14 cellular contexts compared by ENCODE assay signal in genomic region chr10:102799691-102800435, GRCh38. TPM values are rescaled to one million over a fixed set of nuclear protein-coding genes. Genes with fewer than 3 reads are reported as not detected.
A peak's percentile ranks its signal among the peaks of the same experiment; 100 is the strongest.
DNase-seq lines count a peak whose midpoint lies in the region; ATAC-seq and TF ChIP-seq lines count a peak whose summit lies in the region.
"Had no signal": no experiment of that assay in that cellular context is flagged by ENCODE, and none has a peak within 500 bp of the region (broad histone marks: within the 10 kb centered on the region; RNA-seq: fewer than 3 reads in every experiment).

No MANE protein-coding gene starts in this region.

- H3K36me3 Mint-ChIP-seq in stimulated activated naive B cell treated with anti-CD40 and anti-IgM and Interleukin-4, amounts not matched to agents 10 μg/mL and 1 μg/mL and 100 μg/mL, for 72 hours = peaks cover 34 to 43% of the 10 kb centered on the region in 2 donors

- no peak for TF ChIP-seq CTCF in RWPE1 (conservative IDR thresholded peaks at IDR 0.05; ENCODE audit: low read depth)
- no peak for TF ChIP-seq CTCF in coronary artery (IDR thresholded peaks at IDR 0.05)
- no peak for TF ChIP-seq CTCF in PC-9 (conservative IDR thresholded peaks at IDR 0.05)

- H3K4me3 Mint-ChIP-seq in stimulated activated naive B cell treated with anti-CD40 and anti-IgM and Interleukin-4, amounts not matched to agents 10 μg/mL and 1 μg/mL and 100 μg/mL, for 72 hours = no peak overlapping the region

- peaks cover 0 to 1% of the 10 kb centered on the region in 2 donors for H3K9me3 Mint-ChIP-seq in stimulated activated naive B cell treated with anti-CD40 and anti-IgM and Interleukin-4, amounts not matched to agents 10 μg/mL and 1 μg/mL and 100 μg/mL, for 72 hours

- H3K4me2 ChIP-seq in PC-9 = no peak overlapping the region

- DNase-seq in RWPE1 (ENCODE audit: low spot score) (no peak), coronary artery (ENCODE audit: low spot score) (no peak), lung microvascular endothelial cell (ENCODE audit: low read depth in 2 of 2) (peak; percentile 45 to 58), PC-9 (no peak), GM19240 (ENCODE audit: insufficient read length, low spot score) (no peak), T-helper 1 cell (no peak)
- DNase-seq in stimulated activated naive B cell treated with anti-CD40 and anti-IgM and Interleukin-4, amounts not matched to agents 10 μg/mL and 1 μg/mL and 100 μg/mL, for 72 hours = no peak
- DNase-seq: central memory CD4-positive, alpha-beta T cell; foreskin keratinocyte; NCI-H1417; stimulated activated CD4-positive, alpha-beta T cell treated with anti-CD3 and anti-CD28 coated beads, Interleukin-15, amount 100 ng/mL, for 24 hours; stimulated activated naive CD4-positive, alpha-beta T cell had no signal

- ATAC-seq in stimulated activated naive B cell treated with anti-CD40 and anti-IgM and Interleukin-4, amounts not matched to agents 10 μg/mL and 1 μg/mL and 100 μg/mL, for 72 hours (replicated peaks) = no peak
- ATAC-seq in GM21367 (IDR thresholded peaks at IDR 0.05; ENCODE audit: unreplicated experiment) = no peak
- ATAC-seq: foreskin keratinocyte had no signal

- no peaks in the 10 kb centered on the region for H3K4me1 ChIP-seq in PC-9 (replicated peaks; ENCODE audit: insufficient read depth)

- BruUV-seq in PC-9 (replicated peaks; lab: Mats Ljungman, UMichigan) = no TSS peak

- no peaks in the 10 kb centered on the region for H3K79me2 ChIP-seq in PC-9 (ENCODE audit: low read depth)

- no peaks in the 10 kb centered on the region for H3K27me3 Mint-ChIP-seq in stimulated activated naive B cell treated with anti-CD40 and anti-IgM and Interleukin-4, amounts not matched to agents 10 μg/mL and 1 μg/mL and 100 μg/mL, for 72 hours

- H3K36me3 ChIP-seq in PC-9 (ENCODE audit: low read depth) = no peaks in the 10 kb centered on the region

- H3K9me3 ChIP-seq in PC-9 (ENCODE audit: insufficient read depth, low read depth) = no peaks in the 10 kb centered on the region

- H3K4me3 ChIP-seq in coronary artery (no peak overlapping the region), PC-9 (no peak overlapping the region)

- H3K27me3 ChIP-seq in PC-9 (ENCODE audit: insufficient read depth, low read depth) = no peaks in the 10 kb centered on the region
- H3K27me3 ChIP-seq: foreskin keratinocyte had no signal

- no peak overlapping the region for H2AFZ ChIP-seq in PC-9

- no peaks in the 10 kb centered on the region for H3F3A ChIP-seq in PC-9 (ENCODE audit: insufficient read depth, low read depth)

- no peaks in the 10 kb centered on the region for H4K20me1 ChIP-seq in PC-9 (ENCODE audit: insufficient read depth)

- no peaks in the 10 kb centered on the region for H3K9me2 ChIP-seq in PC-9 (ENCODE audit: insufficient read depth)

- intact Hi-C loops in PC-9 (cut with micrococcal nuclease; ENCODE audit: unreplicated experiment) = no loop called here

- peaks cover 35 to 66% of the 10 kb centered on the region in 2 donors for H3K4me1 Mint-ChIP-seq in stimulated activated naive B cell treated with anti-CD40 and anti-IgM and Interleukin-4, amounts not matched to agents 10 μg/mL and 1 μg/mL and 100 μg/mL, for 72 hours

- peak overlapping the region; percentile 14 for H3K27ac Mint-ChIP-seq in stimulated activated naive B cell treated with anti-CD40 and anti-IgM and Interleukin-4, amounts not matched to agents 10 μg/mL and 1 μg/mL and 100 μg/mL, for 72 hours

- CTCF ChIA-PET in RWPE1 (lab: Yijun Ruan, JAX) (no interaction called here), PC-9 (lab: Charles Lee) (no interaction called here)

- POLR2A ChIA-PET in RWPE1 (lab: Yijun Ruan, JAX; ENCODE audit: low non-redundant PET) (no interaction called here), PC-9 (lab: Charles Lee; ENCODE audit: unreplicated experiment) (no interaction called here)

- H3K27ac ChIP-seq in RWPE1 = peak overlapping the region; percentile 57
- H3K27ac ChIP-seq in coronary artery = peak overlapping the region; percentile 75 to 84
- no peak overlapping the region for H3K27ac ChIP-seq in PC-9
- H3K27ac ChIP-seq: foreskin keratinocyte had no signal

RNA-seq across cellular contexts. Expression of gene CYP17A1, which starts 37.4 kb away (rescaled TPM):
- not detected in 2 replicates for total RNA-seq in lung microvascular endothelial cell
- not detected in 2 replicates for total RNA-seq in PC-9 (2021)
- total RNA-seq: foreskin keratinocyte, mesenteric fat pad had no signal

RNA-seq across cellular contexts. Expression of gene BORCS7, which starts 54.2 kb away (rescaled TPM):
- total RNA-seq in lung microvascular endothelial cell = 21.8 and 31.2 TPM in 2 replicates
- total RNA-seq in PC-9 (2021) = 8.2 and 9.4 TPM in 2 replicates

RNA-seq across cellular contexts. Expression of gene WBP1L, which starts 56.1 kb away (rescaled TPM):
- total RNA-seq in lung microvascular endothelial cell (31.8 and 38.9 TPM in 2 replicates), PC-9 (2021) (16.2 and 19.7 TPM in 2 replicates)

Comparison
In these comparisons a context has a peak if more than half of its experiments do, and no peak if none do; other contexts are left out.
1. DNase-seq: peak in lung microvascular endothelial cell (2 of 2); none in RWPE1 (single experiment), coronary artery (single experiment), stimulated activated naive B cell treated with anti-CD40 and anti-IgM and Interleukin-4, amounts not matched to agents 10 μg/mL and 1 μg/mL and 100 μg/mL, for 72 hours (single experiment), PC-9 (0 of 2), GM19240 (single experiment) and T-helper 1 cell (0 of 5).